In the genomic region with DNA sequence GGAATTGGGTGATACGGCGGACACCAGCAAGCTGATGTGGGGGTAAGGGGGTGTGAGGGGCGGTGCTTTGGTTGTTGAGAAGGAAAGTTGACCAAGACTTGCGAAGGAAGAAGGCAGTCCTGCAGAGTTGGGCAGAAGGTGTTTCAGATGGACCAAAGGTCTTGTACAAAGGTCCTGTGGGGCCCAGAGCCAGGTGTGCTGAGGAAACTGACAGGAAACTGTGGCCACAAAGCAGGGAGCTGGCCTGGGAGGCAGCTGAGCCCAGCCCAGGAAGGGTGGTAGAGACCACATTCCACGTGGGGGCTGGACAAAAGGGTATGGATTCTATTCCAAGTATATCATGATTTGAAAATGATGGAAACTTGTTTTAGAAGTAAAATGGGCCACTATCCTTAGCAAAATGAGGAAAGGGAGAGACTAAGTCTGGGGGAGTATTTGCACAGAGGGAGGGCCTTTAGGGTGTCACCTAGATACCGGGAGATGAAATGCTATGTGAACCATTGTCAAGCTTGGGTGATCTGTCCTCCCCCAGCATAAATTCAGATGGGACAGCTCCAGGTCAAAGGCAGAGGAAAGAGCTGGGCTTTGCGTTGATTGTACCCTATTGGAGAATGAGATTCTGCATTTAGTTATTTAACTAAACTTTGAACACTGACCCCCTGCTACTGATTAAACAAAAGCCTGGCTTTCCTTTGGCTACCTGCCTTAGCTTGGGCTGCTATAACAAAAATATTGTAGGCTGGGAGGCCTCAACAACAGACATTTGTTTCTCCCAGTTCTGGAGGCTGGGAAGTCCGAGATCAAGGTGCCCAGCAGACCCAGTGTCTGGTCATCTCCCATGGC, we compare ENCODE assay signal across 16 cellular contexts. TPM values are rescaled to one million over a fixed set of nuclear protein-coding genes. Genes with fewer than 3 reads are reported as not detected.
DNase-seq lines count a peak whose midpoint lies in the region; ATAC-seq and TF ChIP-seq lines count a peak whose summit lies in the region.
"Had no signal": no experiment of that assay in that cellular context is flagged by ENCODE, and none has a peak within 500 bp of the region (broad histone marks: within the 10 kb centered on the region; RNA-seq: fewer than 3 reads in every experiment).

No MANE protein-coding gene starts in this region.

- TF ChIP-seq CTCF in liver (IDR thresholded peaks at IDR 0.05; ENCODE audit: low read depth, low read length, missing input control), result no peak

- DNase-seq in central memory CD8-positive, alpha-beta T cell (ENCODE audit: low spot score in 2 of 2), result no peak
- DNase-seq in neuronal stem cell (ENCODE audit: low spot score), result no peak
- DNase-seq in activated CD4-positive, alpha-beta T cell treated with anti-CD3 and anti-CD28 coated beads, Interleukin-2, amount 10 ng/mL, durations not matched to agents 7 days and 5 days, result no peak
- no peak for DNase-seq in CD8-positive, alpha-beta memory T cell
- DNase-seq in RPMI8226, result no peak
- DNase-seq: BE2C; CD8-positive, alpha-beta T cell; HCEC 1CT had no signal

- CTCF ChIA-PET in activated CD4-positive, alpha-beta T cell treated with anti-CD3 and anti-CD28 coated beads, Interleukin-2, amount 10 ng/mL, durations not matched to agents 7 days and 5 days (lab: Charles Lee), result interaction anchor here (1.5 kb wide), 2 partner anchors 8 to 25 kb away, joined by 3 to 6 read pairs; no protein-coding TSS in a partner anchor
- CTCF ChIA-PET in CD8-positive, alpha-beta memory T cell (lab: Charles Lee), result no interaction called here

- H3K27me3 Mint-ChIP-seq in central memory CD8-positive, alpha-beta T cell, result peaks cover 15% of the 10 kb centered on the region
- H3K27me3 Mint-ChIP-seq in activated CD4-positive, alpha-beta T cell treated with anti-CD3 and anti-CD28 coated beads, Interleukin-2, amount 10 ng/mL, durations not matched to agents 7 days and 5 days, result no peaks in the 10 kb centered on the region
- peaks cover 6 to 16% of the 10 kb centered on the region in 2 donors for H3K27me3 Mint-ChIP-seq in CD8-positive, alpha-beta memory T cell

- H2BK12ac ChIP-seq in neuronal stem cell (ENCODE audit: low read length), result no peak overlapping the region

- H3K4me3 ChIP-seq in liver (ENCODE audit: low read depth in 1 of 3, low read length in 3 of 3) (no peak overlapping the region), neuronal stem cell (ENCODE audit: low read length in 2 of 2) (no peak overlapping the region)
- no peak overlapping the region for H3K4me3 ChIP-seq in CD8-positive, alpha-beta memory T cell (ENCODE audit: low read length)
- H3K4me3 ChIP-seq: A549 had no signal

- H3K36me3 Mint-ChIP-seq in central memory CD8-positive, alpha-beta T cell (ENCODE audit: insufficient read depth), result no peaks in the 10 kb centered on the region
- no peaks in the 10 kb centered on the region for H3K36me3 Mint-ChIP-seq in activated CD4-positive, alpha-beta T cell treated with anti-CD3 and anti-CD28 coated beads, Interleukin-2, amount 10 ng/mL, durations not matched to agents 7 days and 5 days (ENCODE audit: low read depth)
- H3K36me3 Mint-ChIP-seq in CD8-positive, alpha-beta memory T cell, result no peaks in the 10 kb centered on the region
- H3K36me3 Mint-ChIP-seq: CD8-positive, alpha-beta T cell; IgD-negative memory B cell had no signal

- no peaks in the 10 kb centered on the region for H3K27me3 ChIP-seq in liver (ENCODE audit: control insufficient read depth in 4 of 4, insufficient read depth in 4 of 4, low read length in 3 of 4)
- peaks cover 0 to 6% (median 0%) of the 10 kb centered on the region in 3 experiments for H3K27me3 ChIP-seq in neuronal stem cell (ENCODE audit: control insufficient read depth in 3 of 3, insufficient read depth in 3 of 3, low read depth in 1 of 3, low read length in 3 of 3)
- no peaks in the 10 kb centered on the region for H3K27me3 ChIP-seq in CD8-positive, alpha-beta memory T cell (ENCODE audit: insufficient read depth, low read length, poor library complexity, severe bottlenecking)
- H3K27me3 ChIP-seq: BE2C had no signal

- H3K18ac ChIP-seq in neuronal stem cell (ENCODE audit: low read length), result peak overlapping the region; percentile 46

- POLR2A ChIA-PET in activated CD4-positive, alpha-beta T cell treated with anti-CD3 and anti-CD28 coated beads, Interleukin-2, amount 10 ng/mL, durations not matched to agents 7 days and 5 days (lab: Charles Lee), result no interaction called here
- POLR2A ChIA-PET in CD8-positive, alpha-beta memory T cell (lab: Charles Lee), result no interaction called here

- WGBS in liver, result 60% methylated on average over 8 of the region's 8 CpGs
- WGBS in neuronal stem cell (ENCODE audit: extremely low coverage in 2 of 2, insufficient read length in 2 of 2, insufficient replicate concordance in 1 of 2), 2 donors, result no CpG with 5 or more reads among the region's 8 CpGs

- H3K4me3 Mint-ChIP-seq in central memory CD8-positive, alpha-beta T cell, result no peak overlapping the region
- no peak overlapping the region for H3K4me3 Mint-ChIP-seq in activated CD4-positive, alpha-beta T cell treated with anti-CD3 and anti-CD28 coated beads, Interleukin-2, amount 10 ng/mL, durations not matched to agents 7 days and 5 days
- no peak overlapping the region for H3K4me3 Mint-ChIP-seq in CD8-positive, alpha-beta memory T cell
- H3K4me3 Mint-ChIP-seq: CD8-positive, alpha-beta T cell; IgD-negative memory B cell had no signal

- no peak overlapping the region for H2AFZ ChIP-seq in neuronal stem cell (ENCODE audit: low read length)

- no peak overlapping the region for H3K4me2 ChIP-seq in neuronal stem cell (ENCODE audit: insufficient read depth, low read length, poor library complexity, severe bottlenecking)
- H3K4me2 ChIP-seq: A549 had no signal

- no peak overlapping the region for H3K4ac ChIP-seq in neuronal stem cell (ENCODE audit: low read length)

- no peaks in the 10 kb centered on the region for H3K9me3 Mint-ChIP-seq in central memory CD8-positive, alpha-beta T cell
- H3K9me3 Mint-ChIP-seq in activated CD4-positive, alpha-beta T cell treated with anti-CD3 and anti-CD28 coated beads, Interleukin-2, amount 10 ng/mL, durations not matched to agents 7 days and 5 days, result no peaks in the 10 kb centered on the region
- H3K9me3 Mint-ChIP-seq in CD8-positive, alpha-beta memory T cell, result no peaks in the 10 kb centered on the region
- H3K9me3 Mint-ChIP-seq: CD8-positive, alpha-beta T cell; IgD-negative memory B cell had no signal

- no peaks in the 10 kb centered on the region for H3K4me1 Mint-ChIP-seq in central memory CD8-positive, alpha-beta T cell
- peaks cover 19% of the 10 kb centered on the region for H3K4me1 Mint-ChIP-seq in activated CD4-positive, alpha-beta T cell treated with anti-CD3 and anti-CD28 coated beads, Interleukin-2, amount 10 ng/mL, durations not matched to agents 7 days and 5 days
- peaks cover 12 to 14% (median 12%) of the 10 kb centered on the region in 3 donors for H3K4me1 Mint-ChIP-seq in CD8-positive, alpha-beta memory T cell
- H3K4me1 Mint-ChIP-seq: IgD-negative memory B cell had no signal

- no peak overlapping the region for H3K23ac ChIP-seq in neuronal stem cell (ENCODE audit: low read depth, low read length, poor library complexity)

- H2AK5ac ChIP-seq in neuronal stem cell (ENCODE audit: low read depth, low read length), result no peak overlapping the region

- H3K79me1 ChIP-seq in neuronal stem cell (ENCODE audit: low read depth, low read length), result no peaks in the 10 kb centered on the region

- H3K14ac ChIP-seq in neuronal stem cell (ENCODE audit: low read length), result no peak overlapping the region

- no peak overlapping the region for H2BK15ac ChIP-seq in neuronal stem cell (ENCODE audit: low read length)

- peaks cover 8 to 33% (median 26%) of the 10 kb centered on the region in 4 donors for H3K4me1 ChIP-seq in liver (ENCODE audit: control insufficient read depth in 4 of 4, insufficient read depth in 4 of 4, low read length in 3 of 4)
- H3K4me1 ChIP-seq in neuronal stem cell (ENCODE audit: control insufficient read depth in 2 of 2, insufficient read depth in 1 of 2, low read depth in 1 of 2, low read length in 2 of 2), result peaks cover 0 to 5% of the 10 kb centered on the region in 2 donors
- no peaks in the 10 kb centered on the region for H3K4me1 ChIP-seq in CD8-positive, alpha-beta memory T cell (ENCODE audit: insufficient read depth, low read length)
- H3K4me1 ChIP-seq: BE2C had no signal

- H3K27ac Mint-ChIP-seq in central memory CD8-positive, alpha-beta T cell (ENCODE audit: low read depth), result peak overlapping the region; percentile 45
- no peak overlapping the region for H3K27ac Mint-ChIP-seq in activated CD4-positive, alpha-beta T cell treated with anti-CD3 and anti-CD28 coated beads, Interleukin-2, amount 10 ng/mL, durations not matched to agents 7 days and 5 days
- peak overlapping the region in 1 of 8 donors; percentile 4 for H3K27ac Mint-ChIP-seq in CD8-positive, alpha-beta memory T cell
- H3K27ac Mint-ChIP-seq: CD8-positive, alpha-beta T cell; IgD-negative memory B cell had no signal

- no peak for ATAC-seq in central memory CD8-positive, alpha-beta T cell (replicated peaks; ENCODE audit: extremely low read depth, poor library complexity, severe bottlenecking)
- ATAC-seq: A549; CD8-positive, alpha-beta T cell had no signal

- no peak overlapping the region for H3K9ac ChIP-seq in liver (ENCODE audit: low read depth in 1 of 2, low read length in 2 of 2)
- H3K9ac ChIP-seq in neuronal stem cell (ENCODE audit: low read depth, low read length, poor library complexity), result no peak overlapping the region

- no peak overlapping the region for H2BK120ac ChIP-seq in neuronal stem cell (ENCODE audit: low read depth, low read length)

- H3K9me3 ChIP-seq in liver (ENCODE audit: control insufficient read depth in 4 of 4, low read length in 3 of 4), result no peaks in the 10 kb centered on the region
- no peaks in the 10 kb centered on the region for H3K9me3 ChIP-seq in neuronal stem cell (replicated peaks in 1 of 2; ENCODE audit: control insufficient read depth in 2 of 2, insufficient read depth in 1 of 2, low read depth in 1 of 2, low read length in 2 of 2)
- no peaks in the 10 kb centered on the region for H3K9me3 ChIP-seq in CD8-positive, alpha-beta memory T cell (ENCODE audit: low read length)
- H3K9me3 ChIP-seq: A549, BE2C had no signal

- no peaks in the 10 kb centered on the region for H3K36me3 ChIP-seq in liver (ENCODE audit: control insufficient read depth in 4 of 4, insufficient read depth in 3 of 4, low read depth in 1 of 4, low read length in 3 of 4)
- no peaks in the 10 kb centered on the region for H3K36me3 ChIP-seq in neuronal stem cell (replicated peaks in 1 of 2; ENCODE audit: control insufficient read depth in 2 of 2, insufficient read depth in 2 of 2, low read length in 2 of 2)
- H3K36me3 ChIP-seq in CD8-positive, alpha-beta memory T cell (ENCODE audit: insufficient read depth, low read length), result no peaks in the 10 kb centered on the region
- H3K36me3 ChIP-seq: BE2C had no signal

- H4K8ac ChIP-seq in neuronal stem cell (ENCODE audit: low read depth, low read length), result no peak overlapping the region

- H3K27ac ChIP-seq in liver (ENCODE audit: low read depth in 1 of 2, low read length in 2 of 2) (peak overlapping the region; percentile 47 to 48), neuronal stem cell (replicated peaks; ENCODE audit: low read length) (no peak overlapping the region)
- H3K27ac ChIP-seq in CD8-positive, alpha-beta memory T cell (ENCODE audit: low read depth, low read length), result no peak overlapping the region
- H3K27ac ChIP-seq: A549, C4-2B had no signal

- peak; percentile 47 to 50 for TF ChIP-seq RAD21 in liver (IDR thresholded peaks at IDR 0.05)

- H4K91ac ChIP-seq in neuronal stem cell (ENCODE audit: low read depth, low read length, poor library complexity), result no peak overlapping the region

- no peak overlapping the region for H2BK5ac ChIP-seq in neuronal stem cell (ENCODE audit: low read length)

RNA-seq across cellular contexts. Expression of a gene that starts 4.3 kb away (rescaled TPM):
- total RNA-seq in liver, result under 1 TPM; 0.09 to 0.50 TPM
- under 1 TPM; 0.09 to 0.10 TPM for polyA plus RNA-seq in liver
- polyA plus RNA-seq in neuronal stem cell (2013, experiment 1 of 2), result not detected
- polyA plus RNA-seq in neuronal stem cell (2013, experiment 2 of 2), result not detected
- under 1 TPM; 0.87 TPM for total RNA-seq in activated CD4-positive, alpha-beta T cell treated with anti-CD3 and anti-CD28 coated beads, Interleukin-2, amount 10 ng/mL, durations not matched to agents 7 days and 5 days
- total RNA-seq in CD8-positive, alpha-beta memory T cell, result under 1 TPM; 0.07 to 0.16 TPM
- 0.64 TPM for polyA plus RNA-seq in CD8-positive, alpha-beta memory T cell
- total RNA-seq: Daoy, H4, HT-29 had no signal
- polyA plus RNA-seq: AG04450 had no signal

Comparison
In these comparisons a context has a peak if more than half of its experiments do, and no peak if none do; other contexts are left out.
1. H3K27ac ChIP-seq: peak in liver (2 of 2); none in neuronal stem cell (single experiment) and CD8-positive, alpha-beta memory T cell (single experiment).